In genomic region chr11:75814686-75815344, GRCh38 we compare ENCODE assay signal across 8 cellular contexts. TPM values are rescaled to one million over a fixed set of nuclear protein-coding genes. Genes with fewer than 3 reads are reported as not detected.
DNase-seq lines count a peak whose midpoint lies in the region; ATAC-seq and TF ChIP-seq lines count a peak whose summit lies in the region.

TSS of gene UVRAG (plus strand) at chr11:75815210. CDS start at chr11:75815408, 198 bp downstream.

- DNase-seq in GM12864 (ENCODE audit: low read depth): peak; percentile 98
- peak; percentile 100 for DNase-seq in NCI-H1417 (lab: John Stamatoyannopoulos, UW)
- peak; percentile 100 for DNase-seq in SW 1271 (lab: John Stamatoyannopoulos, UW)
- peak; percentile 94 for DNase-seq in activated naive CD8-positive, alpha-beta T cell treated with anti-CD3 and anti-CD28 coated beads, Interleukin-2, amount 50 U/mL, for 16 hours (ENCODE audit: low read depth, low spot score)
- peak; percentile 98 for DNase-seq in Right ventricle myocardium inferior (ENCODE audit: missing footprints)
- peak; percentile 98 to 99 (median 99) for DNase-seq in ovary
- peak; percentile 99 for DNase-seq in thyroid gland

- peak within 1 kb of the TSS; percentile 79 for H3K4me3 ChIP-seq in GM12864 (ENCODE audit: low read depth, low read length)
- H3K4me3 ChIP-seq in ovary: peak within 1 kb of the TSS; percentile 66
- peak within 1 kb of the TSS; percentile 85 to 95 (median 92) for H3K4me3 ChIP-seq in thyroid gland (replicated peaks in 1 of 3)

- ATAC-seq in HG02759 (IDR thresholded peaks at IDR 0.05; ENCODE audit: unreplicated experiment) (peak; percentile 81), Right ventricle myocardium inferior (peak; percentile 98)

- H3K9me3 ChIP-seq in ovary (no peaks in the 10 kb centered on the region), thyroid gland (no peaks in the 10 kb centered on the region)

- H3K4me1 ChIP-seq in ovary (ENCODE audit: insufficient read depth) (peaks cover 16% of the 10 kb centered on the region), thyroid gland (peaks cover 16 to 25% of the 10 kb centered on the region in 2 donors)

- H3K36me3 ChIP-seq in ovary: no peaks in the 10 kb centered on the region
- no peaks in the 10 kb centered on the region for H3K36me3 ChIP-seq in thyroid gland

- H3K27me3 ChIP-seq in ovary: no peaks in the 10 kb centered on the region
- H3K27me3 ChIP-seq in thyroid gland: no peaks in the 10 kb centered on the region

- TF ChIP-seq CTCF in GM12864 (IDR thresholded peaks at IDR 0.05; ENCODE audit: low read depth, low read length, missing control alignments) (no peak), ovary (IDR thresholded peaks at IDR 0.05) (peak in 2 of 3 donors; percentile 13 to 33), thyroid gland (IDR thresholded peaks at IDR 0.05) (peak in 3 of 6 experiments; percentile 12 to 23 (median 22))

- H3K27ac ChIP-seq in ovary (peak within 1 kb of the TSS; percentile 67 to 77), thyroid gland (peak within 1 kb of the TSS; percentile 79 to 94 (median 92))

- TF ChIP-seq POLR2A in ovary (IDR thresholded peaks at IDR 0.05) (peak; percentile 71), thyroid gland (IDR thresholded peaks at IDR 0.05) (peak; percentile 43 to 97)

- intact Hi-C loops in Right ventricle myocardium inferior (cut with DNase I) (no loop called here), ovary (cut with DNase I) (loop anchor here in 1 of 4 donors (10.0 kb wide), 1 partner anchor 270 kb away; no protein-coding TSS in a partner anchor), thyroid gland (cut with DNase I) (no loop called here)

- peak; percentile 25 for TF ChIP-seq EP300 in ovary (IDR thresholded peaks at IDR 0.05)

- WGBS in ovary, 3 donors: 0 to 1% (median 1%) methylated on average over 23 to 39 of the region's 39 CpGs
- 0 to 1% methylated on average over 19 to 20 of the region's 39 CpGs for WGBS in thyroid gland, 2 donors

RNA-seq across cellular contexts. Expression of gene UVRAG, which starts in this region (rescaled TPM):
- 15.1 TPM for total RNA-seq in Right ventricle myocardium inferior
- 10 to 100 TPM; 17.3 to 26.7 (median 22.4) TPM for total RNA-seq in ovary
- 10 to 100 TPM; 10.1 to 16.5 TPM for polyA plus RNA-seq in ovary
- 10 to 100 TPM; 27.1 to 35.9 (median 31.0) TPM for total RNA-seq in thyroid gland

Comparison
In these comparisons a context has a peak if more than half of its experiments do, and no peak if none do; other contexts are left out.
1. Peak in every context shown above with its lines: DNase-seq, ATAC-seq, H3K4me3 ChIP-seq and H3K27ac ChIP-seq.